In genomic region chr10:86221442-86222335, GRCh38 we compare ENCODE assay signal across 17 cellular contexts.
"Had no signal": no experiment of that assay in that cellular context is flagged by ENCODE, and none has a peak within 500 bp of the region (broad histone marks: within the 10 kb centered on the region; RNA-seq: fewer than 3 reads in every experiment).

No MANE protein-coding gene starts in this region.

- H3K9me3 ChIP-seq: esophagus squamous epithelium, gastroesophageal sphincter, testis, transverse colon had no signal

- DNase-seq: effector memory CD8-positive, alpha-beta T cell; esophagus squamous epithelium; foreskin fibroblast; glutamatergic neuron; kidney glomerular epithelial cell; mammary epithelial cell; naive thymus-derived CD4-positive, alpha-beta T cell; stimulated activated CD4-positive, alpha-beta T cell treated with anti-CD3 and anti-CD28 coated beads, Interleukin-2, amount 100 ng/mL, for 24 hours; stimulated activated CD4-positive, alpha-beta T cell treated with anti-CD3 and anti-CD28 coated beads, Interleukin-4, amount 100 ng/mL, for 4 hours; stimulated activated naive B cell treated with anti-CD40 and anti-IgM and Interleukin-4, amounts not matched to agents 10 μg/mL and 1 μg/mL and 100 μg/mL, for 72 hours; stimulated activated naive CD8-positive, alpha-beta T cell treated with anti-CD3 and anti-CD28 coated beads, Interleukin-15, amount 100 ng/mL, for 72 hours; testis; transverse colon had no signal

- H3K27ac Mint-ChIP-seq: dendritic cell treated with granulocyte-macrophage colony-stimulating factor and Interleukin-4, amounts not matched to agents 40 ng/mL and 50 ng/mL, for 4 days; effector memory CD8-positive, alpha-beta T cell; stimulated activated naive B cell treated with anti-CD40 and anti-IgM and Interleukin-4, amounts not matched to agents 10 μg/mL and 1 μg/mL and 100 μg/mL, for 72 hours; stimulated activated naive CD8-positive, alpha-beta T cell treated with anti-CD3 and anti-CD28 coated beads, Interleukin-15, amount 100 ng/mL, for 72 hours had no signal

- H3K4me1 Mint-ChIP-seq: central memory CD8-positive, alpha-beta T cell; stimulated activated naive CD8-positive, alpha-beta T cell treated with anti-CD3 and anti-CD28 coated beads, Interleukin-15, amount 100 ng/mL, for 72 hours had no signal

- H3K4me3 ChIP-seq: esophagus squamous epithelium, gastroesophageal sphincter, testis, transverse colon had no signal

- H3K9me3 Mint-ChIP-seq: central memory CD8-positive, alpha-beta T cell; dendritic cell treated with granulocyte-macrophage colony-stimulating factor and Interleukin-4, amounts not matched to agents 40 ng/mL and 50 ng/mL, for 4 days; effector memory CD8-positive, alpha-beta T cell; stimulated activated naive B cell treated with anti-CD40 and anti-IgM and Interleukin-4, amounts not matched to agents 10 μg/mL and 1 μg/mL and 100 μg/mL, for 72 hours; stimulated activated naive CD8-positive, alpha-beta T cell treated with anti-CD3 and anti-CD28 coated beads, Interleukin-15, amount 100 ng/mL, for 72 hours had no signal

- H3K36me3 Mint-ChIP-seq: naive thymus-derived CD4-positive, alpha-beta T cell; stimulated activated naive B cell treated with anti-CD40 and anti-IgM and Interleukin-4, amounts not matched to agents 10 μg/mL and 1 μg/mL and 100 μg/mL, for 72 hours had no signal

- H3K27me3 ChIP-seq: esophagus squamous epithelium, testis, transverse colon had no signal

- H3K4me1 ChIP-seq: esophagus squamous epithelium, gastroesophageal sphincter, testis, transverse colon had no signal

- H3K4me3 Mint-ChIP-seq: central memory CD8-positive, alpha-beta T cell; dendritic cell treated with granulocyte-macrophage colony-stimulating factor and Interleukin-4, amounts not matched to agents 40 ng/mL and 50 ng/mL, for 4 days; effector memory CD8-positive, alpha-beta T cell; naive thymus-derived CD4-positive, alpha-beta T cell; stimulated activated naive B cell treated with anti-CD40 and anti-IgM and Interleukin-4, amounts not matched to agents 10 μg/mL and 1 μg/mL and 100 μg/mL, for 72 hours; stimulated activated naive CD8-positive, alpha-beta T cell treated with anti-CD3 and anti-CD28 coated beads, Interleukin-15, amount 100 ng/mL, for 72 hours had no signal

- H3K36me3 ChIP-seq: esophagus squamous epithelium, gastroesophageal sphincter, transverse colon had no signal

- ATAC-seq: effector memory CD8-positive, alpha-beta T cell; gastroesophageal sphincter; naive thymus-derived CD4-positive, alpha-beta T cell; sciatic nerve; stimulated activated naive B cell treated with anti-CD40 and anti-IgM and Interleukin-4, amounts not matched to agents 10 μg/mL and 1 μg/mL and 100 μg/mL, for 72 hours; stimulated activated naive CD8-positive, alpha-beta T cell treated with anti-CD3 and anti-CD28 coated beads, Interleukin-15, amount 100 ng/mL, for 72 hours had no signal

- H3K27ac ChIP-seq: esophagus squamous epithelium, gastroesophageal sphincter, testis, transverse colon had no signal
